In the genomic region with DNA sequence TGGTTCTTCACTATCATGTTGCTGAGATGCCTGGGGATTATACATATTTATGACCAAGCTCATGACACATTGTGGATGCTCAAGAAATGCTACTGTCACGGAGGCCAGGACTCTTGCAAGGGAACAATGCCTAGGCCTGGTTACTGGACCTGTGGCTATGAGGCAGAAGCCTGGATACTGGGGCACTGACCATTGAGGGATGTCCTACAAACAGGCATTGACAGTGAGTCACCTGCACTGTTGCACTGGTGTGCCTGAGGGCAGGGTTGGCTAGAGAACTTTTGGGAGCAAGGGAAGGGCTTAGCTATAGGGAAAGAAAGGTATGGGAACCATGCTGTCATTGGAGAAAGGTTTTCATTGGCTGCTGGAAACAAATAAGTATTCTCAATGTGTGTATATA, we compare ENCODE assay signal across 27 cellular contexts.
DNase-seq lines count a peak whose midpoint lies in the region; ATAC-seq, FAIRE-seq and TF ChIP-seq lines count a peak whose summit lies in the region.
"Had no signal": no experiment of that assay in that cellular context is flagged by ENCODE, and none has a peak within 500 bp of the region (broad histone marks: within the 10 kb centered on the region; RNA-seq: fewer than 3 reads in every experiment).

No MANE protein-coding gene starts in this region.

- no peak for FAIRE-seq in kidney (lab: Jason Lieb, UNC)
- FAIRE-seq: G401.6, H54 had no signal

- H3K4me1 ChIP-seq in kidney (ENCODE audit: control insufficient read depth in 1 of 2, insufficient read depth in 1 of 2, low read depth in 1 of 2, low read length in 2 of 2), result no peaks in the 10 kb centered on the region
- H3K4me1 ChIP-seq: Caco-2, Peyer's patch had no signal

- H3K4me1 Mint-ChIP-seq in natural killer cell treated with Interleukin-12 subunit alpha and Interleukin-12 subunit beta and Interleukin-15 and Interleukin-18, amount 100 ng/mL, for 72 hours (ENCODE audit: low read depth in 2 of 2), result peaks cover 3 to 29% of the 10 kb centered on the region in 2 donors
- H3K4me1 Mint-ChIP-seq in natural killer cell, result no peaks in the 10 kb centered on the region
- H3K4me1 Mint-ChIP-seq in stimulated activated effector memory CD8-positive, alpha-beta T cell treated with anti-CD3 and anti-CD28 coated beads, Interleukin-12 subunit alpha, Interleukin-12 subunit beta, amount 100 ng/mL, for 72 hours, result peaks cover 5% of the 10 kb centered on the region

- no peak overlapping the region for H3K4me3 Mint-ChIP-seq in natural killer cell treated with Interleukin-12 subunit alpha and Interleukin-12 subunit beta and Interleukin-15 and Interleukin-18, amount 100 ng/mL, for 72 hours
- H3K4me3 Mint-ChIP-seq in natural killer cell, result no peak overlapping the region
- H3K4me3 Mint-ChIP-seq in stimulated activated effector memory CD8-positive, alpha-beta T cell treated with anti-CD3 and anti-CD28 coated beads, Interleukin-12 subunit alpha, Interleukin-12 subunit beta, amount 100 ng/mL, for 72 hours, result no peak overlapping the region
- H3K4me3 Mint-ChIP-seq: CD4-positive, alpha-beta memory T cell had no signal

- no peaks in the 10 kb centered on the region for H3K9me3 ChIP-seq in kidney (ENCODE audit: control insufficient read depth in 1 of 2, low read length in 2 of 2)
- H3K9me3 ChIP-seq: Caco-2, Peyer's patch had no signal

- no peaks in the 10 kb centered on the region for H3K36me3 Mint-ChIP-seq in natural killer cell treated with Interleukin-12 subunit alpha and Interleukin-12 subunit beta and Interleukin-15 and Interleukin-18, amount 100 ng/mL, for 72 hours
- H3K36me3 Mint-ChIP-seq in natural killer cell, result no peaks in the 10 kb centered on the region
- no peaks in the 10 kb centered on the region for H3K36me3 Mint-ChIP-seq in stimulated activated effector memory CD8-positive, alpha-beta T cell treated with anti-CD3 and anti-CD28 coated beads, Interleukin-12 subunit alpha, Interleukin-12 subunit beta, amount 100 ng/mL, for 72 hours
- H3K36me3 Mint-ChIP-seq: CD4-positive, alpha-beta memory T cell had no signal

- H3K4me3 ChIP-seq in kidney (ENCODE audit: low read length in 2 of 2), result no peak overlapping the region
- H3K4me3 ChIP-seq: BLaER1 treated with 17β-estradiol and CSF1 and Interleukin-3, amounts not matched to agents 10 nM and 100 nM; Peyer's patch; SK-N-MC had no signal

- no peaks in the 10 kb centered on the region for H3K9me3 Mint-ChIP-seq in natural killer cell treated with Interleukin-12 subunit alpha and Interleukin-12 subunit beta and Interleukin-15 and Interleukin-18, amount 100 ng/mL, for 72 hours
- H3K9me3 Mint-ChIP-seq in natural killer cell, result no peaks in the 10 kb centered on the region
- H3K9me3 Mint-ChIP-seq in stimulated activated effector memory CD8-positive, alpha-beta T cell treated with anti-CD3 and anti-CD28 coated beads, Interleukin-12 subunit alpha, Interleukin-12 subunit beta, amount 100 ng/mL, for 72 hours, result no peaks in the 10 kb centered on the region
- H3K9me3 Mint-ChIP-seq: CD4-positive, alpha-beta memory T cell had no signal

- POLR2A ChIA-PET in RWPE1 (lab: Yijun Ruan, JAX; ENCODE audit: low non-redundant PET), result no interaction called here

- CTCF ChIA-PET in RWPE1 (lab: Yijun Ruan, JAX), result interaction anchor here (0.5 to 1.0 kb wide), 2 partner anchors 12 to 24 kb away, joined by 5 to 6 read pairs; no protein-coding TSS in a partner anchor

- intact Hi-C loops in natural killer cell (cut with micrococcal nuclease) (no loop called here), kidney (cut with DNase I) (no loop called here)

- peak in 1 of 2 donors; percentile 36 for ATAC-seq in natural killer cell treated with Interleukin-12 subunit alpha and Interleukin-12 subunit beta and Interleukin-15 and Interleukin-18, amount 100 ng/mL, for 72 hours
- ATAC-seq in natural killer cell, result no peak
- ATAC-seq in SK-N-SH treated with all-trans-retinoic acid at 6 μM for 48 hours, result no peak
- ATAC-seq in stimulated activated effector memory CD8-positive, alpha-beta T cell treated with anti-CD3 and anti-CD28 coated beads, Interleukin-12 subunit alpha, Interleukin-12 subunit beta, amount 100 ng/mL, for 72 hours, result no peak

- peaks cover 8 to 9% of the 10 kb centered on the region in 2 donors for H3K27me3 Mint-ChIP-seq in natural killer cell treated with Interleukin-12 subunit alpha and Interleukin-12 subunit beta and Interleukin-15 and Interleukin-18, amount 100 ng/mL, for 72 hours
- H3K27me3 Mint-ChIP-seq in natural killer cell (ENCODE audit: low read depth in 2 of 2), result peaks cover 0 to 10% of the 10 kb centered on the region in 2 donors

- TF ChIP-seq CTCF in natural killer cell (IDR thresholded peaks at IDR 0.05) (no peak), RWPE1 (conservative IDR thresholded peaks at IDR 0.05; ENCODE audit: low read depth) (no peak), kidney (IDR thresholded peaks at IDR 0.05; ENCODE audit: borderline replicate concordance, extremely low read depth, insufficient read depth) (no peak)

- no peaks in the 10 kb centered on the region for H3K36me3 ChIP-seq in kidney (ENCODE audit: control insufficient read depth in 1 of 2, insufficient read depth in 2 of 2, low read length in 2 of 2)
- H3K36me3 ChIP-seq: BLaER1 treated with 17β-estradiol and CSF1 and Interleukin-3, amounts not matched to agents 10 nM and 100 nM; Peyer's patch had no signal

- H3K9ac ChIP-seq in kidney (ENCODE audit: low read length in 2 of 2), result no peak overlapping the region
- H3K9ac ChIP-seq: BLaER1 treated with 17β-estradiol and CSF1 and Interleukin-3, amounts not matched to agents 10 nM and 100 nM had no signal

- H3K27ac ChIP-seq in RWPE1 (no peak overlapping the region), epithelial cell of prostate (peak overlapping the region; percentile 32), kidney (ENCODE audit: low read depth in 2 of 2, low read length in 2 of 2) (no peak overlapping the region)
- H3K27ac ChIP-seq: BLaER1 treated with 17β-estradiol and CSF1 and Interleukin-3, amounts not matched to agents 10 nM and 100 nM; HL-60; Peyer's patch; SK-N-MC had no signal

- H3K27ac Mint-ChIP-seq in natural killer cell treated with Interleukin-12 subunit alpha and Interleukin-12 subunit beta and Interleukin-15 and Interleukin-18, amount 100 ng/mL, for 72 hours, result no peak overlapping the region
- H3K27ac Mint-ChIP-seq in natural killer cell, result no peak overlapping the region
- no peak overlapping the region for H3K27ac Mint-ChIP-seq in stimulated activated effector memory CD8-positive, alpha-beta T cell treated with anti-CD3 and anti-CD28 coated beads, Interleukin-12 subunit alpha, Interleukin-12 subunit beta, amount 100 ng/mL, for 72 hours
- H3K27ac Mint-ChIP-seq: CD4-positive, alpha-beta memory T cell had no signal

- DNase-seq in natural killer cell treated with Interleukin-12 subunit alpha and Interleukin-12 subunit beta and Interleukin-15 and Interleukin-18, amount 100 ng/mL, for 72 hours (ENCODE audit: low spot score), result peak; percentile 31
- DNase-seq in natural killer cell (no peak), RWPE1 (ENCODE audit: low spot score) (peak; percentile 34), epithelial cell of prostate (ENCODE audit: low read depth, low spot score) (no peak), renal cortical epithelial cell (ENCODE audit: low read depth) (peak; percentile 56), kidney (no peak)
- no peak for DNase-seq in stimulated activated effector memory CD8-positive, alpha-beta T cell treated with anti-CD3 and anti-CD28 coated beads, Interleukin-12 subunit alpha, Interleukin-12 subunit beta, amount 100 ng/mL, for 72 hours (ENCODE audit: low spot score in 2 of 2)
- DNase-seq: 8988T; Caco-2; CD4-positive, alpha-beta memory T cell; DMS 273 treated with DMSO at 0.1 percent for 48 hours; DMS79 treated with DMSO at 0.1 percent for 48 hours; KBM-7; NCI-H1105; NCI-H146; NCI-H2029 treated with DMSO at 0.1 percent for 48 hours; NCI-H510A treated with DMSO at 0.1 percent for 48 hours; NCI-H774; NK-92 treated with Interleukin-12 subunit alpha and Interleukin-12 subunit beta, amount 100 ng/mL, for 24 hours; Peyer's patch; SHP77 had no signal

TF ChIP-seq in SK-N-SH treated with all-trans-retinoic acid at 6 μM for 48 hours, 23 proteins besides CTCF, POLR2A, EP300 and RAD21:
- TF ChIP-seq TCF4 (CRISPR knock-in tag; IDR thresholded peaks at IDR 0.05; ENCODE audit: borderline replicate concordance) (no peak), OSR1 (CRISPR knock-in tag; IDR thresholded peaks at IDR 0.05) (no peak), PATZ1 (CRISPR knock-in tag; IDR thresholded peaks at IDR 0.05; ENCODE audit: borderline replicate concordance) (no peak), ZNF8 (CRISPR knock-in tag; IDR thresholded peaks at IDR 0.05) (no peak), ZC3H10 (CRISPR knock-in tag; IDR thresholded peaks at IDR 0.05) (no peak), TOX (CRISPR knock-in tag; IDR thresholded peaks at IDR 0.05; ENCODE audit: borderline replicate concordance) (no peak)

Comparison
In these comparisons a context has a peak if more than half of its experiments do, and no peak if none do; other contexts are left out.
1. DNase-seq: peak in natural killer cell treated with Interleukin-12 subunit alpha and Interleukin-12 subunit beta and Interleukin-15 and Interleukin-18, amount 100 ng/mL, for 72 hours (single experiment), RWPE1 (single experiment) and renal cortical epithelial cell (single experiment); none in natural killer cell (single experiment), epithelial cell of prostate (single experiment), stimulated activated effector memory CD8-positive, alpha-beta T cell treated with anti-CD3 and anti-CD28 coated beads, Interleukin-12 subunit alpha, Interleukin-12 subunit beta, amount 100 ng/mL, for 72 hours (0 of 2) and kidney (single experiment).